8 cellular contexts compared by ENCODE assay signal in the genomic region with DNA sequence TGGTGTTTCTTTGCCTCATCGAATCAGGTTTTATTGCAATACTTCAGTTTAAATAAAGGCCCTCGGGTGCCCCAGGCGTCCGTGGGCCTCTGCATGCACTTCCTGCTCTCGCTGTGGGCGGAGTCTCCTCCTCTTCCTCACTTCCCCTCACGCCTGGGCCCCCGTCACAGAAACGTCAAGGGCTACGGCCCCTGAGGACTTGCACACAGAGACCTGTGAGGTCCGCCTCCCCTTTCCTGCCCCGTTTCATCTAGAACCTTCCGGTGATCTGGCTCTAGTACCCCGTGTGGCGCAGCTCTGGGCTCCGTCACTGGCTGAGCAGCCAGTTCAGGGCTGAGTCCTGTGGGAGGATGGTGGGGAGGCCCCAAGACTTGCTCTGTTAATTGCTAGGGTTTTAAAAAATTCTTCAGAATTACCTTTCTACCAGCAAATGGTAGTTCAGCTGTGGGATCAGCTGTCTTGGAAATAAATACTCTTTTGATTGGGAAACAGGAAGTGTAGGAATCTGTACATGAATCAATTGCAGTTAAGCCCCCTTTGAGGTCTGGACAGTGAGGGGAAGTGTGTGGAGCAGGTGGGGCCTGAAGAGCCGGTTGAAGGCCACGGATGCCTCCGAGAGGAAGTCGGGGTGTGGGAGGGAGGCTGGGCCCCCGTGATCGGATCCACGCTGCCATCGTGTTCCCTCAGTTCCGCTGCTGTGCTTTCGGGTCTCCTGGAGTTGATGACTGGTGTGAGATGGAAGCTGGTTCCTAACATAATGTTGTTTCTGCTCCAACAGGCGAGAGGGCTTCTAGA. TPM values are rescaled to one million over a fixed set of nuclear protein-coding genes. Genes with fewer than 3 reads are reported as not detected.
DNase-seq lines count a peak whose midpoint lies in the region; ATAC-seq and TF ChIP-seq lines count a peak whose summit lies in the region.

No MANE protein-coding gene starts in this region.

- DNase-seq in activated CD4-positive, CD25-positive, alpha-beta regulatory T cell treated with anti-CD3 and anti-CD28 coated beads, Interleukin-2, amount 50 U/mL, for 72 hours = peak; percentile 80
- DNase-seq in dermis microvascular lymphatic vessel endothelial cell (ENCODE audit: low read depth in 2 of 2) = peak; percentile 63 to 64
- peak; percentile 39 for DNase-seq in putamen (ENCODE audit: low spot score)
- no peak for DNase-seq in uterus
- DNase-seq in PC-9 = no peak
- no peak for DNase-seq in amniotic stem cell (lab: John Stamatoyannopoulos, UW)

- POLR2A ChIA-PET in PC-9 (lab: Charles Lee; ENCODE audit: unreplicated experiment) = no interaction called here

- H3K4me3 ChIP-seq in uterus (no peak overlapping the region), PC-9 (no peak overlapping the region)

- intact Hi-C loops in uterus (cut with DNase I; ENCODE audit: low total_unique reads) = no loop called here
- intact Hi-C loops in PC-9 (cut with micrococcal nuclease; ENCODE audit: unreplicated experiment) = no loop called here

- H2AFZ ChIP-seq in PC-9 = no peak overlapping the region

- CTCF ChIA-PET in PC-9 (lab: Charles Lee) = no interaction called here

- H3K27ac ChIP-seq in uterus (peak overlapping the region; percentile 30 to 57), PC-9 (no peak overlapping the region)

- no peaks in the 10 kb centered on the region for H3K9me2 ChIP-seq in PC-9 (ENCODE audit: insufficient read depth)

- H3K9me3 ChIP-seq in uterus (no peaks in the 10 kb centered on the region), PC-9 (ENCODE audit: insufficient read depth, low read depth) (no peaks in the 10 kb centered on the region)

- no TSS peak for BruUV-seq in PC-9 (replicated peaks; lab: Mats Ljungman, UMichigan)

- TF ChIP-seq CTCF in uterus (IDR thresholded peaks at IDR 0.05) (no peak), PC-9 (conservative IDR thresholded peaks at IDR 0.05) (no peak)

- in situ Hi-C loops in GM18951 (cut with MboI; ENCODE audit: low sequenced_read_pairs, unreplicated experiment) = no loop called here

- TF ChIP-seq POLR2A in GM18951 (IDR thresholded peaks at IDR 0.05; ENCODE audit: extremely low read depth, insufficient read depth, insufficient read length) = peak; percentile 35
- TF ChIP-seq POLR2A in uterus (IDR thresholded peaks at IDR 0.05) = no peak

- H4K20me1 ChIP-seq in PC-9 (ENCODE audit: insufficient read depth) = no peaks in the 10 kb centered on the region

- no peaks in the 10 kb centered on the region for H3K79me2 ChIP-seq in PC-9 (ENCODE audit: low read depth)

- ATAC-seq in HG03103 (IDR thresholded peaks at IDR 0.05; ENCODE audit: low read depth, unreplicated experiment) = peak; percentile 76

- H3K36me3 ChIP-seq in uterus = no peaks in the 10 kb centered on the region
- H3K36me3 ChIP-seq in PC-9 (ENCODE audit: low read depth) = no peaks in the 10 kb centered on the region

- H3F3A ChIP-seq in PC-9 (ENCODE audit: insufficient read depth, low read depth) = no peaks in the 10 kb centered on the region

- no peak overlapping the region for H3K4me2 ChIP-seq in PC-9

- H3K4me1 ChIP-seq in uterus (no peaks in the 10 kb centered on the region), PC-9 (replicated peaks; ENCODE audit: insufficient read depth) (peaks cover 10% of the 10 kb centered on the region)

- no peaks in the 10 kb centered on the region for H3K27me3 ChIP-seq in uterus
- H3K27me3 ChIP-seq in PC-9 (ENCODE audit: insufficient read depth, low read depth) = no peaks in the 10 kb centered on the region

RNA-seq across cellular contexts. Expression of gene NFATC1, which starts 10.2 kb away (rescaled TPM):
- total RNA-seq in dermis microvascular lymphatic vessel endothelial cell = 5.5 and 17.1 TPM in 2 replicates
- total RNA-seq in uterus = 10 to 100 TPM in 3 of 4 donors, 1 to 10 TPM in 1; 9.2 to 25.1 (median 14.6) TPM
- 2.6 and 2.9 TPM in 2 replicates for total RNA-seq in PC-9 (2021)

Comparison
In these comparisons a context has a peak if more than half of its experiments do, and no peak if none do; other contexts are left out.
1. DNase-seq: peak in activated CD4-positive, CD25-positive, alpha-beta regulatory T cell treated with anti-CD3 and anti-CD28 coated beads, Interleukin-2, amount 50 U/mL, for 72 hours (single experiment), dermis microvascular lymphatic vessel endothelial cell (2 of 2) and putamen (single experiment); none in uterus (0 of 2), PC-9 (0 of 2) and amniotic stem cell (single experiment).